In genomic region chr2:162686336-162686735, GRCh38 we compare ENCODE assay signal across 1 cellular context.
TF ChIP-seq lines count a peak whose summit lies in the region.

No MANE protein-coding gene starts in this region.

TF ChIP-seq in WTC11, 78 proteins besides CTCF, POLR2A, EP300 and RAD21 (continued from another document):
- TF ChIP-seq USF1 (CRISPR knock-in tag; IDR thresholded peaks at IDR 0.05) (no peak), NR2C2 (CRISPR knock-in tag; IDR thresholded peaks at IDR 0.05) (no peak)
TF ChIP-seq in WTC11: peak in this region for 0.
